ENCODE assay signal across 8 cellular contexts in the genomic region with DNA sequence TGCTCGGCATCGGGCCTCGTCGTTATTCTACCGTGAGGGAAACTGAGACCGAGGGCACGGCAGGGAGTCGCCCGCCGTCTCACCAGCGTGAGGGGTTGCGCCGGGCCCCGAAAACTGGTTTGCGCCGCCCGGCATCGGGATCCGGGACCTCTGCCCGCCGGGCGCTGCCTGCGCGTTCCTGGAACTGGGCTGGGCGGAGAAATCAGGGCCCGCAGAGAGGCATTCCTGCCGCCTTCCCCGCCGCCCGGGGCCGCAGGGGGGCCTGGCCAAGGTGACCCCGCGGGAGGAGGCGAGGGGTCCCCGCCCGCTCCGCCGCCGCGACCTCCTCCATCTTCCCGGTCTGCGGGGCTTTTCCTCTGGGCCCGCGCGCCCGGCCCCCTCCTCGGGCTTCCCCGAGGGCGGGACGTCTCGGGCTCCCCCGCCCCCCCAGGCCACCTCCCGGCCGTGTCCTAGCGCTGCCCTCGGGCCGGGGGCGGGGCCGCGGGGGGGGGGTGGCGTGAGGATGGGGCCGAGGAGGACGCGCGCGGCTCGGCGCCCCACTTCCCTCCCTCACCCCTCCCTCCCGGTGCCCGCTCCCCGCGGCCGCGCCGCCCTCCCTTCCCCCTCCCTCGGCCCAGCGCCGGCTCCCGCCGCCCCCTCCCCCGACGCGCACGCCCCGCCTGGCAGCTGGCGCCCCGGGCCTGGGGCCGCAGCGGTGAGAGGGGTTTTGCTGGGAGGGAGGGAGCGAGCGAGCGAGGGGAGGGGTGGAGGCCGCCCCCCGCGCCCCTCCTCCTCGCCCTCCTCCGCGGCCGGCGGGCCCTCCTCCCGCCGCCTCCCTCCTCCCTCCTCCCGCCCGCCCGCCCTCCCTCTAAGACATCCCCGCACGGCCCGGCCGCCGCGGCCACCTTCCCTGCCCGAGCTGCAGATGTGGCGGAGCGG. TPM values are rescaled to one million over a fixed set of nuclear protein-coding genes. Genes with fewer than 3 reads are reported as not detected.
DNase-seq lines count a peak whose midpoint lies in the region; ATAC-seq and TF ChIP-seq lines count a peak whose summit lies in the region.

A gene (plus strand): TSS at position 883 of the 918 bp plus-strand sequence. CDS start 16,214 bp downstream, outside the sequence.

- CTCF ChIA-PET in activated CD4-positive, alpha-beta memory T cell treated with anti-CD3 and anti-CD28 coated beads, Interleukin-2, amount 10 ng/mL, durations not matched to agents 7 days and 5 days (lab: Charles Lee) = interaction anchor here (0.8 to 1.2 kb wide), 2 partner anchors 9 to 14 kb away, joined by 3 to 4 read pairs; no protein-coding TSS in a partner anchor

- intact Hi-C loops in esophagus muscularis mucosa (cut with DNase I) = no loop called here

- peak within 1 kb of the TSS; percentile 71 for H3K4me3 Mint-ChIP-seq in activated CD4-positive, alpha-beta memory T cell treated with anti-CD3 and anti-CD28 coated beads, Interleukin-2, amount 10 ng/mL, durations not matched to agents 7 days and 5 days

- H3K9me3 ChIP-seq in esophagus muscularis mucosa = no peaks in the 10 kb centered on the region

- H3K27me3 ChIP-seq in esophagus muscularis mucosa = no peaks in the 10 kb centered on the region

- ATAC-seq in GM19395 (IDR thresholded peaks at IDR 0.05; ENCODE audit: unreplicated experiment) = no peak

- under 1% methylated on average over 32 of the region's 114 CpGs for WGBS in esophagus muscularis mucosa

- H3K4me1 ChIP-seq in esophagus muscularis mucosa = peaks cover 49 to 65% (median 62%) of the 10 kb centered on the region in 4 donors

- peak within 1 kb of the TSS; percentile 73 to 90 (median 80) for H3K4me3 ChIP-seq in esophagus muscularis mucosa

- DNase-seq in NCI-H2081 (lab: John Stamatoyannopoulos, UW) = peak; percentile 35 to 63
- no peak for DNase-seq in NCI-H2081 treated with DMSO at 0.1 percent for 48 hours (lab: John Stamatoyannopoulos, UW)
- peak; percentile 32 for DNase-seq in NCI-H128 (lab: John Stamatoyannopoulos, UW; ENCODE audit: unreplicated experiment)
- peak; percentile 34 for DNase-seq in activated CD4-positive, alpha-beta memory T cell treated with anti-CD3 and anti-CD28 coated beads, Interleukin-2, amount 10 ng/mL, durations not matched to agents 7 days and 5 days
- no peak for DNase-seq in esophagus muscularis mucosa (ENCODE audit: extremely low spot score)
- DNase-seq in myocyte (ENCODE audit: low read depth) = peak; percentile 83
- no peak for DNase-seq in GF-D8 (lab: John Stamatoyannopoulos, UW)

- H3K27me3 Mint-ChIP-seq in activated CD4-positive, alpha-beta memory T cell treated with anti-CD3 and anti-CD28 coated beads, Interleukin-2, amount 10 ng/mL, durations not matched to agents 7 days and 5 days = peaks cover 22% of the 10 kb centered on the region

- H3K9me3 Mint-ChIP-seq in activated CD4-positive, alpha-beta memory T cell treated with anti-CD3 and anti-CD28 coated beads, Interleukin-2, amount 10 ng/mL, durations not matched to agents 7 days and 5 days = no peaks in the 10 kb centered on the region

- no peak for TF ChIP-seq EP300 in esophagus muscularis mucosa (IDR thresholded peaks at IDR 0.05)

- no peaks in the 10 kb centered on the region for H3K36me3 ChIP-seq in esophagus muscularis mucosa

- no peak for TF ChIP-seq POLR2A in esophagus muscularis mucosa (IDR thresholded peaks at IDR 0.05; ENCODE audit: low read depth)

- H3K36me3 Mint-ChIP-seq in activated CD4-positive, alpha-beta memory T cell treated with anti-CD3 and anti-CD28 coated beads, Interleukin-2, amount 10 ng/mL, durations not matched to agents 7 days and 5 days (ENCODE audit: low read depth) = no peaks in the 10 kb centered on the region

- no peak for TF ChIP-seq CTCF in esophagus muscularis mucosa (IDR thresholded peaks at IDR 0.05)

- H3K27ac Mint-ChIP-seq in activated CD4-positive, alpha-beta memory T cell treated with anti-CD3 and anti-CD28 coated beads, Interleukin-2, amount 10 ng/mL, durations not matched to agents 7 days and 5 days = no peak within 1 kb of the TSS

- POLR2A ChIA-PET in activated CD4-positive, alpha-beta memory T cell treated with anti-CD3 and anti-CD28 coated beads, Interleukin-2, amount 10 ng/mL, durations not matched to agents 7 days and 5 days (lab: Charles Lee) = interaction anchor here (1.1 kb wide), 2 partner anchors 8 to 9 kb away, joined by 3 to 5 read pairs; no protein-coding TSS in a partner anchor

- peaks cover 27% of the 10 kb centered on the region for H3K4me1 Mint-ChIP-seq in activated CD4-positive, alpha-beta memory T cell treated with anti-CD3 and anti-CD28 coated beads, Interleukin-2, amount 10 ng/mL, durations not matched to agents 7 days and 5 days

- peak within 1 kb of the TSS; percentile 96 to 97 (median 96) for H3K27ac ChIP-seq in esophagus muscularis mucosa (replicated peaks in 1 of 4)

RNA-seq across cellular contexts. Expression of the gene that starts here (rescaled TPM):
- under 1 TPM; 0.40 to 0.45 TPM for total RNA-seq in activated CD4-positive, alpha-beta memory T cell treated with anti-CD3 and anti-CD28 coated beads, Interleukin-2, amount 10 ng/mL, durations not matched to agents 7 days and 5 days
- total RNA-seq in esophagus muscularis mucosa (10 to 100 TPM; 10.8 to 32.6 (median 14.9) TPM), myocyte (3.3 and 4.5 TPM in 2 replicates)
- 65.6 TPM for polyA plus RNA-seq in myocyte (2012)

Comparison
In these comparisons a context has a peak if more than half of its experiments do, and no peak if none do; other contexts are left out.
1. DNase-seq: peak in NCI-H2081 (2 of 2), NCI-H128 (single experiment) and myocyte (single experiment); none in NCI-H2081 treated with DMSO at 0.1 percent for 48 hours (single experiment), esophagus muscularis mucosa (single experiment) and GF-D8 (single experiment).
2. Peak in DNase-seq in activated CD4-positive, alpha-beta memory T cell treated with anti-CD3 and anti-CD28 coated beads, Interleukin-2, amount 10 ng/mL, durations not matched to agents 7 days and 5 days; RNA of the gene not detected or under 1 TPM.